In genomic region chr20:21378259-21378658, GRCh38 we compare ENCODE assay signal across 24 cellular contexts. TPM values are rescaled to one million over a fixed set of nuclear protein-coding genes. Genes with fewer than 3 reads are reported as not detected.
DNase-seq lines count a peak whose midpoint lies in the region; ATAC-seq, FAIRE-seq and TF ChIP-seq lines count a peak whose summit lies in the region.
"Had no signal": no experiment of that assay in that cellular context is flagged by ENCODE, and none has a peak within 500 bp of the region (broad histone marks: within the 10 kb centered on the region; RNA-seq: fewer than 3 reads in every experiment).

No MANE protein-coding gene starts in this region.

- no peak for DNase-seq in cardiac muscle cell (ENCODE audit: low read depth in 1 of 2, low spot score in 1 of 2)
- DNase-seq in heart left ventricle: no peak
- no peak for DNase-seq in A549 (ENCODE audit: low read depth in 1 of 2, low spot score in 1 of 2)
- DNase-seq in left lobe of liver (ENCODE audit: low spot score): no peak
- DNase-seq in osteoblast (ENCODE audit: insufficient read length, low spot score, missing footprints): peak; percentile 5
- no peak for DNase-seq in epidermal melanocyte (ENCODE audit: insufficient read length, low spot score)
- DNase-seq: ACHN; C1 segment of cervical spinal cord; Caco-2; Calu3; CD4-positive, alpha-beta memory T cell; CD4-positive, CD25-positive, alpha-beta regulatory T cell; CD8-positive, alpha-beta memory T cell; DMS79 treated with DMSO at 0.1 percent for 48 hours; GF-D8 had no signal

- H3K4me3 ChIP-seq in cardiac muscle cell (no peak overlapping the region), heart left ventricle (no peak overlapping the region), A549 (no peak overlapping the region), osteoblast (ENCODE audit: insufficient read depth, low read length) (no peak overlapping the region)
- H3K4me3 ChIP-seq: BLaER1 had no signal

- no peaks in the 10 kb centered on the region for H3K36me3 ChIP-seq in cardiac muscle cell
- H3K36me3 ChIP-seq in heart left ventricle: peaks cover 0 to 66% (median 37%) of the 10 kb centered on the region in 9 donors
- H3K36me3 ChIP-seq in osteoblast (ENCODE audit: insufficient read depth, low read length): peaks cover 4% of the 10 kb centered on the region

- no peak for ATAC-seq in heart left ventricle
- ATAC-seq in A549: no peak
- peak; percentile 62 for ATAC-seq in left lobe of liver
- no peak for ATAC-seq in GM21390 (IDR thresholded peaks at IDR 0.05; ENCODE audit: unreplicated experiment)

- no peak for TF ChIP-seq EP300 in A549 (IDR thresholded peaks at IDR 0.05)

- peak; percentile 39 for FAIRE-seq in A549 (lab: Jason Lieb, UNC)
- FAIRE-seq: D721Med, G401.6 had no signal

- no peak for TF ChIP-seq RAD21 in A549 (conservative IDR thresholded peaks at IDR 0.05 in 1 of 2, IDR thresholded peaks at IDR 0.05 in 1 of 2)

- POLR2A ChIA-PET in A549 (lab: Yijun Ruan, JAX): no interaction called here

- H4K20me1 ChIP-seq in osteoblast (ENCODE audit: insufficient read depth, low read length): peaks cover 11% of the 10 kb centered on the region

- H3K79me2 ChIP-seq in osteoblast (ENCODE audit: insufficient read depth, low read length): peaks cover 25% of the 10 kb centered on the region

- TF ChIP-seq CTCF in cardiac muscle cell (IDR thresholded peaks at IDR 0.05; ENCODE audit: low read depth, low read length) (no peak), heart left ventricle (IDR thresholded peaks at IDR 0.05) (no peak), A549 (IDR thresholded peaks at IDR 0.05) (no peak), osteoblast (IDR thresholded peaks at IDR 0.05; ENCODE audit: extremely low read depth, low read depth, low read length) (no peak)

- no peak overlapping the region for H2AFZ ChIP-seq in osteoblast (ENCODE audit: low read length)

- H3K27ac ChIP-seq in cardiac muscle cell: peak overlapping the region; percentile 76
- H3K27ac ChIP-seq in heart left ventricle: no peak overlapping the region
- H3K27ac ChIP-seq in A549: no peak overlapping the region
- H3K27ac ChIP-seq in osteoblast (ENCODE audit: low read depth, low read length): no peak overlapping the region
- H3K27ac ChIP-seq: 22Rv1, BLaER1 had no signal

- H3K27me3 ChIP-seq in cardiac muscle cell: no peaks in the 10 kb centered on the region
- H3K27me3 ChIP-seq in heart left ventricle: no peaks in the 10 kb centered on the region
- no peaks in the 10 kb centered on the region for H3K27me3 ChIP-seq in osteoblast (ENCODE audit: insufficient read depth, low read length)
- H3K27me3 ChIP-seq: BE2C, BLaER1 had no signal

- H3K4me2 ChIP-seq in A549 (no peak overlapping the region), osteoblast (ENCODE audit: insufficient read depth, low read length) (no peak overlapping the region)
- H3K4me2 ChIP-seq: BLaER1 had no signal

- CTCF ChIA-PET in A549 (lab: Yijun Ruan, JAX): no interaction called here

- intact Hi-C loops in heart left ventricle (cut with DNase I): no loop called here

- H3K4me1 ChIP-seq in cardiac muscle cell (ENCODE audit: low read depth) (peaks cover 39% of the 10 kb centered on the region), heart left ventricle (peaks cover 0 to 12% (median 0%) of the 10 kb centered on the region in 12 donors), A549 (peaks cover 15% of the 10 kb centered on the region; the same call in 2 of the 3 replicates), osteoblast (ENCODE audit: insufficient read depth, low read length) (no peaks in the 10 kb centered on the region)
- H3K4me1 ChIP-seq: BLaER1, Caco-2 had no signal

- TF ChIP-seq POLR2A in heart left ventricle (IDR thresholded peaks at IDR 0.05) (no peak), A549 (IDR thresholded peaks at IDR 0.05; ENCODE audit: low read length) (no peak)

- WGBS in heart left ventricle, 4 donors: 88 to 92% (median 89%) methylated on average over 5 of the region's 5 CpGs
- 89% methylated on average over 5 of the region's 5 CpGs for WGBS in A549 (ENCODE audit: missing lambda C conversion rate)

- no peaks in the 10 kb centered on the region for H3K9me3 ChIP-seq in cardiac muscle cell (ENCODE audit: low read depth)
- no peaks in the 10 kb centered on the region for H3K9me3 ChIP-seq in heart left ventricle
- H3K9me3 ChIP-seq in A549: no peaks in the 10 kb centered on the region
- no peaks in the 10 kb centered on the region for H3K9me3 ChIP-seq in osteoblast (ENCODE audit: low read depth, low read length)
- H3K9me3 ChIP-seq: BE2C, BLaER1, Caco-2 had no signal

TF ChIP-seq in A549, 52 proteins besides CTCF, POLR2A, EP300 and RAD21:
- TF ChIP-seq SREBF2 (IDR thresholded peaks at IDR 0.05): no peak
- TF ChIP-seq POLR2AphosphoS2 (conservative IDR thresholded peaks at IDR 0.05; ENCODE audit: low read length): no peak

RNA-seq across cellular contexts. Expression of gene NKX2-4, which starts 19.1 kb away (rescaled TPM):
- total RNA-seq in cardiac muscle cell (not detected in 2 replicates), heart left ventricle (not detected), left lobe of liver (not detected), osteoblast (not detected in 2 replicates)
- polyA plus RNA-seq in cardiac muscle cell (not detected in 2 replicates), heart left ventricle (not detected), A549 (2011; rRNA removed) (not detected in 2 replicates), A549 (2017; fragmentation: RNase III; extraction: RNeasy Plus Mini Kit Qiagen cat#74134 plus additional on column Dnase treatment) (not detected in 3 replicates)
- polyA plus RNA-seq in A549 (2012; cell fraction: cytosol; rRNA removed): 0.01 and 0.03 TPM in 2 replicates
- not detected in 2 replicates for polyA plus RNA-seq in A549 (2012; cell fraction: nucleus; rRNA removed)
- polyA minus RNA-seq in A549 (2011; rRNA and poly(A)+ RNA removed): not detected in 2 replicates
- total RNA-seq: A172; Caco-2; Calu3; CD4-positive, alpha-beta memory T cell; CD4-positive, CD25-positive, alpha-beta regulatory T cell; CD8-positive, alpha-beta memory T cell had no signal
- polyA plus RNA-seq: AG04450; CD14-positive monocyte; CD4-positive, alpha-beta memory T cell; CD4-positive, CD25-positive, alpha-beta regulatory T cell; CD8-positive, alpha-beta memory T cell had no signal
